Comparison of ENCODE assay signal across 9 cellular contexts in the genomic region with DNA sequence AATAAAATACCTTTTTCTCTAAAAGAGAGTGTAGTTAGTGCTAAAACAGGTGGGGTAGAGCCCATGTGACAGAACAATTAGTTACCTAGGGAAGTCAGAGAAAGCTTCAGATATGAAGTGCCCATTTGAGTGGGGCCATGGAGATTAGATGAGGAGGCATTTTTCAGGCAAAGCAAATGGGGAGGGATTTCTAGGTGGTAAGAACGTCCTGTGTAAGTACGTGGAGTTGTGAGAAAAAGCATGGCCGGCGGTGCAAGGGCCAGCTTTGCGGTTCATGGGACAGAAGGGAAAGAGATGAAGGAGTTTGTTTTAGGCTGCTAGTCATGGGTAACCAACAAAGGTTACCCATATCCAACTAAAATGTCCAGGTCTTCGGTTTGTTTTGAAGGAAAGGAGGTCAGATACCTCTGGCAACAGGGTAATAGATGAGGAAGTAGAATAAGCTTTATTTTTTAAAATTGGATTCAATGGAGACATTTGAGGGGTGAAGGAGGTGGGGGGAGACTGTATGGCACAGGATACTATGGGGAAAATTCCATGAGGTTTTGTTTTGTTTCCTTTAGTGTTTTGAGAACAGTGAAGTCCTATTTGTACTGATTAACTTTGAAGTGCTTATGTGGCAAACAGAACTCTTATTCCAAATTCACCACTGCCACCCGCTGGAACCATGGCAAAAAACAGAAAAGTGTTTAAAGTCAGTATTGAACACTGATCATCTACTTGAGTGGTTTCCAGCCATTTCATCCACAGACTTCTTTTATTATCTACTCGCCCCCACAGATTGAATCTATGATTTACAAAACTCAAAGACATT. TPM values are rescaled to one million over a fixed set of nuclear protein-coding genes. Genes with fewer than 3 reads are reported as not detected.
DNase-seq lines count a peak whose midpoint lies in the region; ATAC-seq, FAIRE-seq and TF ChIP-seq lines count a peak whose summit lies in the region.
"Had no signal": no experiment of that assay in that cellular context is flagged by ENCODE, and none has a peak within 500 bp of the region (broad histone marks: within the 10 kb centered on the region; RNA-seq: fewer than 3 reads in every experiment).

No MANE protein-coding gene starts in this region.

- FAIRE-seq in GM12878 (lab: Jason Lieb, UNC), result no peak

- H3K36me3 Mint-ChIP-seq in neural progenitor cell, result no peaks in the 10 kb centered on the region
- H3K36me3 Mint-ChIP-seq: activated naive CD8-positive, alpha-beta T cell treated with anti-CD3 and anti-CD28 coated beads, Interleukin-2, amount 10 ng/mL, durations not matched to agents 7 days and 5 days had no signal

- POLR2A ChIA-PET in GM12878 (lab: Charles Lee), result no interaction called here

- TF ChIP-seq POLR2A in GM12878 (IDR thresholded peaks at IDR 0.05; ENCODE audit: low read depth, low read length), result no peak

- H3K27me3 Mint-ChIP-seq in neural progenitor cell (ENCODE audit: insufficient read depth, low read depth), result peaks cover 4% of the 10 kb centered on the region

- CTCF ChIA-PET in GM12878 (lab: Yijun Ruan, JAX), result interaction anchor here (0.6 kb wide), 1 partner anchor 34 kb away, joined by 3 read pairs; no protein-coding TSS in a partner anchor

- no peaks in the 10 kb centered on the region for H3K9me3 Mint-ChIP-seq in neural progenitor cell
- H3K9me3 Mint-ChIP-seq: activated naive CD8-positive, alpha-beta T cell treated with anti-CD3 and anti-CD28 coated beads, Interleukin-2, amount 10 ng/mL, durations not matched to agents 7 days and 5 days had no signal

- H3K27me3 ChIP-seq in GM12878 (replicated peaks in 1 of 2; ENCODE audit: control insufficient read depth in 2 of 2, insufficient read depth in 2 of 2, low read length in 1 of 2), result peaks cover 0 to 3% of the 10 kb centered on the region in 2 experiments; a peak in 2 of 4 replicates
- no peaks in the 10 kb centered on the region for H3K27me3 ChIP-seq in neural progenitor cell

- SMC1A ChIA-PET in GM12878 (lab: Charles Lee; ENCODE audit: uncharacterized antibody, unreplicated experiment), result interaction anchor here (0.6 to 1.4 kb wide), 2 partner anchors 21 to 668 kb away, joined by 3 read pairs; no protein-coding TSS in a partner anchor

- TF ChIP-seq CTCF in GM12878 (IDR thresholded peaks at IDR 0.05 in 2 of 3, conservative IDR thresholded peaks at IDR 0.05 in 1 of 3; ENCODE audit: control insufficient read depth in 2 of 3, extremely low read depth in 1 of 3, insufficient read depth in 1 of 3, low read depth in 3 of 3, low read length in 3 of 3) (peak in 2 of 3 experiments; percentile 5 to 24; a peak in 2 of 6 replicates), neural progenitor cell (IDR thresholded peaks at IDR 0.05) (peak; percentile 52)

- in situ Hi-C loops in GM12878 (cut with MboI), result no loop called here

- no peaks in the 10 kb centered on the region for H4K20me1 ChIP-seq in GM12878 (ENCODE audit: control insufficient read depth, insufficient read depth)
- no peaks in the 10 kb centered on the region for H4K20me1 ChIP-seq in neural progenitor cell (ENCODE audit: low read depth)

- H3K4me3 ChIP-seq in GM12878 (no peak overlapping the region), neural progenitor cell (no peak overlapping the region)

- no peak overlapping the region for H3K9ac ChIP-seq in GM12878 (ENCODE audit: control insufficient read depth, insufficient read depth, low read length)
- H3K9ac ChIP-seq in neural progenitor cell, result no peak overlapping the region

- H3K79me2 ChIP-seq in GM12878 (ENCODE audit: control insufficient read depth, insufficient read depth, low read length) (no peaks in the 10 kb centered on the region), neural progenitor cell (ENCODE audit: low read depth) (no peaks in the 10 kb centered on the region)

- no peaks in the 10 kb centered on the region for H3K4me1 ChIP-seq in GM12878 (ENCODE audit: control insufficient read depth, insufficient read depth, low read length)
- H3K4me1 ChIP-seq in neural progenitor cell, result no peaks in the 10 kb centered on the region

- H3K36me3 ChIP-seq in GM12878 (ENCODE audit: control insufficient read depth in 2 of 2, insufficient read depth in 2 of 2, low read length in 1 of 2) (no peaks in the 10 kb centered on the region), neural progenitor cell (no peaks in the 10 kb centered on the region)

- intact Hi-C loops in GM12878 (cut with micrococcal nuclease; ENCODE audit: unreplicated experiment), result no loop called here

- no TSS peak for BruUV-seq in GM12878 (replicated peaks; lab: Mats Ljungman, UMichigan)

- H2AFZ ChIP-seq in GM12878 (ENCODE audit: control insufficient read depth, low read depth, low read length), result no peak overlapping the region
- H2AFZ ChIP-seq in neural progenitor cell (replicated peaks), result peak overlapping the region; percentile 26

- no peaks in the 10 kb centered on the region for H3F3A ChIP-seq in neural progenitor cell (ENCODE audit: low read depth)

- DNase-seq in ELF-1 (ENCODE audit: low read depth, low spot score) (peak; percentile 11), M059J (ENCODE audit: low read depth) (peak; percentile 54), GM12878 (ENCODE audit: low read depth, low spot score) (no peak), neural progenitor cell (ENCODE audit: low spot score) (peak; percentile 49)
- no peak for DNase-seq in activated CD8-positive, alpha-beta memory T cell treated with anti-CD3 and anti-CD28 coated beads, Interleukin-2, amount 50 U/mL, for 4 hours
- DNase-seq in stimulated activated naive CD4-positive, alpha-beta T cell treated with Interleukin-2 at 50 U/mL for 16 hours (lab: John Stamatoyannopoulos, UW), result no peak
- DNase-seq: activated naive CD8-positive, alpha-beta T cell treated with anti-CD3 and anti-CD28 coated beads, Interleukin-2, amount 10 ng/mL, durations not matched to agents 7 days and 5 days had no signal

- RAD21 ChIA-PET in GM12878 (lab: Charles Lee; ENCODE audit: unreplicated experiment), result no interaction called here

- H3K4me3 Mint-ChIP-seq in neural progenitor cell, result no peak overlapping the region
- H3K4me3 Mint-ChIP-seq: activated naive CD8-positive, alpha-beta T cell treated with anti-CD3 and anti-CD28 coated beads, Interleukin-2, amount 10 ng/mL, durations not matched to agents 7 days and 5 days had no signal

- no peaks in the 10 kb centered on the region for H3K9me3 ChIP-seq in GM12878 (replicated peaks; ENCODE audit: control insufficient read depth, insufficient read depth, low read length)
- H3K9me3 ChIP-seq in neural progenitor cell (ENCODE audit: low read depth), result no peaks in the 10 kb centered on the region

- ATAC-seq in GM12878 (no peak), GM19351 (IDR thresholded peaks at IDR 0.05; ENCODE audit: unreplicated experiment) (no peak), GM21825 (IDR thresholded peaks at IDR 0.05; ENCODE audit: unreplicated experiment) (no peak)

- no peak overlapping the region for H3K27ac Mint-ChIP-seq in neural progenitor cell
- H3K27ac Mint-ChIP-seq: activated naive CD8-positive, alpha-beta T cell treated with anti-CD3 and anti-CD28 coated beads, Interleukin-2, amount 10 ng/mL, durations not matched to agents 7 days and 5 days had no signal

- TF ChIP-seq EP300 in GM12878 (IDR thresholded peaks at IDR 0.05; ENCODE audit: borderline replicate concordance in 1 of 2, control insufficient read depth in 1 of 2, low read depth in 2 of 2, low read length in 2 of 2), result no peak

- 49% methylated on average over 8 of the region's 8 CpGs for WGBS in GM12878 (ENCODE audit: insufficient coverage, insufficient replicate concordance, low lambda C conversion rate, missing lambda C conversion rate)

- no peak overlapping the region for H3K27ac ChIP-seq in GM12878 (ENCODE audit: control insufficient read depth, insufficient read depth)
- H3K27ac ChIP-seq in neural progenitor cell, result no peak overlapping the region

- H3K4me2 ChIP-seq in GM12878 (ENCODE audit: control insufficient read depth, insufficient read depth) (no peak overlapping the region), neural progenitor cell (no peak overlapping the region)

- H3K4me1 Mint-ChIP-seq in neural progenitor cell, result peaks cover 8% of the 10 kb centered on the region

- TF ChIP-seq RAD21 in GM12878 (IDR thresholded peaks at IDR 0.05; ENCODE audit: insufficient read depth, low read depth, low read length), result peak; percentile 40; the same call in 1 of the 2 replicates

RNA-seq across cellular contexts. Expression of a gene that starts 10.0 kb away (rescaled TPM):
- 20.6 and 33.8 TPM in 2 replicates for total RNA-seq in M059J (2014; rRNA removed; shearing (Covaris generic))
- 23.4 and 31.6 TPM in 2 replicates for total RNA-seq in GM12878 (2013; cell fraction: nucleolus; rRNA removed)
- total RNA-seq in GM12878 (2014; rRNA removed), result 36.5 and 37.8 TPM in 2 replicates
- total RNA-seq in GM12878 (2014; rRNA removed; fragmentation: Illumina TruSeq; extraction: Trizol), result 73.6 and 78.8 TPM in 2 replicates
- 42.9 and 48.2 TPM in 2 replicates for total RNA-seq in GM12878 (2021)
- polyA plus RNA-seq in GM12878 (2011; ENCODE audit: low read depth), result 7.1 TPM
- polyA plus RNA-seq in GM12878 (2011; rRNA removed), result 32.9 and 54.8 TPM in 2 replicates
- polyA plus RNA-seq in GM12878 (2011; cell fraction: cytosol; rRNA removed), result 20.4 and 24.1 TPM in 2 replicates
- 18.4 and 22.6 TPM in 2 replicates for polyA plus RNA-seq in GM12878 (2011; cell fraction: nucleus; rRNA removed)
- polyA plus RNA-seq in GM12878 (2012), result 67.4 and 77.2 TPM in 2 replicates
- polyA plus RNA-seq in GM12878 (2014; fragmentation: Illumina TruSeq; extraction: Trizol), result 66.8 and 77.0 TPM in 2 replicates
- polyA plus RNA-seq in GM12878 (2014; fragmentation: Nextera tagmentation; extraction: Ambion mirVana), result 100 to 1,000 TPM; 187 to 204 TPM
- 43.4 and 44.1 TPM in 2 replicates for polyA plus RNA-seq in GM12878 (2014; rRNA removed)
- polyA plus RNA-seq in GM12878 (2016; fragmentation: Nextera tagmentation; extraction: Ambion mirVana), result 100 to 1,000 TPM; 151 to 171 TPM
- 6.2 and 15.7 TPM in 2 replicates for polyA minus RNA-seq in GM12878 (2011; rRNA and poly(A)+ RNA removed)
- polyA minus RNA-seq in GM12878 (2011; cell fraction: cytosol; rRNA and poly(A)+ RNA removed), result 3.5 and 6.1 TPM in 2 replicates
- polyA minus RNA-seq in GM12878 (2011; cell fraction: nucleus; rRNA and poly(A)+ RNA removed), result 11.2 and 21.6 TPM in 2 replicates
- total RNA-seq in neural progenitor cell (ENCODE audit: low replicate concordance), result 37.0 and 49.7 TPM in 2 replicates

RNA-seq across cellular contexts. Expression of a gene that starts 58.2 kb away (rescaled TPM):
- 16.5 and 21.5 TPM in 2 replicates for total RNA-seq in M059J (2014; rRNA removed; shearing (Covaris generic))
- total RNA-seq in GM12878 (2013; cell fraction: nucleolus; rRNA removed), result not detected in 2 replicates
- total RNA-seq in GM12878 (2014; rRNA removed) (not detected in 2 replicates), GM12878 (2014; rRNA removed; fragmentation: Illumina TruSeq; extraction: Trizol) (not detected in 2 replicates), GM12878 (2021) (0.08 and 0.15 TPM in 2 replicates), neural progenitor cell (ENCODE audit: low replicate concordance) (2.3 and 2.5 TPM in 2 replicates)
- polyA plus RNA-seq in GM12878 (2011; ENCODE audit: low read depth), result not detected
- polyA plus RNA-seq in GM12878 (2011; rRNA removed) (not detected in 2 replicates), GM12878 (2014; fragmentation: Illumina TruSeq; extraction: Trizol) (not detected in 2 replicates), GM12878 (2014; fragmentation: Nextera tagmentation; extraction: Ambion mirVana) (not detected), GM12878 (2014; rRNA removed) (not detected in 2 replicates), GM12878 (2016; fragmentation: Nextera tagmentation; extraction: Ambion mirVana) (not detected)
- polyA plus RNA-seq in GM12878 (2011; cell fraction: cytosol; rRNA removed), result 0.03 TPM in 1 of 2 replicates, not detected in the other
- not detected in 2 replicates for polyA plus RNA-seq in GM12878 (2011; cell fraction: nucleus; rRNA removed)
- not detected in 2 replicates for polyA plus RNA-seq in GM12878 (2012)
- polyA minus RNA-seq in GM12878 (2011; rRNA and poly(A)+ RNA removed), result not detected in 2 replicates
- polyA minus RNA-seq in GM12878 (2011; cell fraction: cytosol; rRNA and poly(A)+ RNA removed), result 0.83 TPM in 1 of 2 replicates, not detected in the other
- not detected in 2 replicates for polyA minus RNA-seq in GM12878 (2011; cell fraction: nucleus; rRNA and poly(A)+ RNA removed)

Comparison
In these comparisons a context has a peak if more than half of its experiments do, and no peak if none do; other contexts are left out.
1. DNase-seq: peak in ELF-1 (single experiment), M059J (single experiment) and neural progenitor cell (single experiment); none in GM12878 (single experiment), activated CD8-positive, alpha-beta memory T cell treated with anti-CD3 and anti-CD28 coated beads, Interleukin-2, amount 50 U/mL, for 4 hours (single experiment) and stimulated activated naive CD4-positive, alpha-beta T cell treated with Interleukin-2 at 50 U/mL for 16 hours (single experiment).